Comparison of ENCODE assay signal across 21 cellular contexts in genomic region chr20:48278961-48279481, GRCh38.
DNase-seq lines count a peak whose midpoint lies in the region; ATAC-seq and TF ChIP-seq lines count a peak whose summit lies in the region.
"Had no signal": no experiment of that assay in that cellular context is flagged by ENCODE, and none has a peak within 500 bp of the region (broad histone marks: within the 10 kb centered on the region; RNA-seq: fewer than 3 reads in every experiment).

No MANE protein-coding gene starts in this region.

- no peaks in the 10 kb centered on the region for H4K20me1 ChIP-seq in BLaER1

- no peak overlapping the region for H3K4me3 Mint-ChIP-seq in endodermal cell
- H3K4me3 Mint-ChIP-seq in activated naive CD8-positive, alpha-beta T cell treated with anti-CD3 and anti-CD28 coated beads, Interleukin-2, amount 50 U/mL, for 24 hours = no peak overlapping the region
- H3K4me3 Mint-ChIP-seq in activated CD8-positive, alpha-beta T cell treated with anti-CD3 and anti-CD28 coated beads, Interleukin-2, amount 10 ng/mL, durations not matched to agents 7 days and 5 days = no peak overlapping the region
- H3K4me3 Mint-ChIP-seq: activated T-helper 1 cell treated with anti-CD3 and anti-CD28 coated beads, Interleukin-12 subunit alpha, Interleukin-12 subunit beta, Interleukin-2, Interleukin-4 antibody, amounts not matched to agents 30 ng/mL and 10 ng/mL and 1 ng/mL, durations not matched to agents 14 hours and 24 hours and 36 hours; B cell; memory B cell had no signal

- H3K9me3 ChIP-seq in BLaER1 (peaks cover 12% of the 10 kb centered on the region), endodermal cell (ENCODE audit: control insufficient read depth, low read length) (no peaks in the 10 kb centered on the region), right lobe of liver (no peaks in the 10 kb centered on the region)

- H3K9ac ChIP-seq in BLaER1 (peak overlapping the region; percentile 65), endodermal cell (ENCODE audit: extremely low read depth, low read length, poor library complexity, severe bottlenecking) (peak overlapping the region; percentile 42)

- H3K4me1 Mint-ChIP-seq in endodermal cell = peaks cover 44% of the 10 kb centered on the region
- no peaks in the 10 kb centered on the region for H3K4me1 Mint-ChIP-seq in activated naive CD8-positive, alpha-beta T cell treated with anti-CD3 and anti-CD28 coated beads, Interleukin-2, amount 50 U/mL, for 24 hours
- no peaks in the 10 kb centered on the region for H3K4me1 Mint-ChIP-seq in activated CD8-positive, alpha-beta T cell treated with anti-CD3 and anti-CD28 coated beads, Interleukin-2, amount 10 ng/mL, durations not matched to agents 7 days and 5 days (ENCODE audit: low read depth)
- H3K4me1 Mint-ChIP-seq: B cell had no signal

- 50 to 56% methylated on average over 1 to 2 of the region's 2 CpGs for WGBS in endodermal cell (ENCODE audit: insufficient coverage in 1 of 2, insufficient read length in 1 of 2), 2 experiments
- 17% methylated on average over 2 of the region's 2 CpGs for WGBS in right lobe of liver (ENCODE audit: insufficient coverage, low coverage, low lambda C conversion rate, missing lambda C conversion rate)

- H3K9me3 Mint-ChIP-seq in endodermal cell = no peaks in the 10 kb centered on the region
- H3K9me3 Mint-ChIP-seq in activated naive CD8-positive, alpha-beta T cell treated with anti-CD3 and anti-CD28 coated beads, Interleukin-2, amount 50 U/mL, for 24 hours = no peaks in the 10 kb centered on the region
- no peaks in the 10 kb centered on the region for H3K9me3 Mint-ChIP-seq in activated CD8-positive, alpha-beta T cell treated with anti-CD3 and anti-CD28 coated beads, Interleukin-2, amount 10 ng/mL, durations not matched to agents 7 days and 5 days (ENCODE audit: insufficient read depth)
- H3K9me3 Mint-ChIP-seq: activated T-helper 1 cell treated with anti-CD3 and anti-CD28 coated beads, Interleukin-12 subunit alpha, Interleukin-12 subunit beta, Interleukin-2, Interleukin-4 antibody, amounts not matched to agents 30 ng/mL and 10 ng/mL and 1 ng/mL, durations not matched to agents 14 hours and 24 hours and 36 hours had no signal

- DNase-seq in LHCN-M2 (ENCODE audit: low read depth) (peak; percentile 66), endodermal cell (peak; percentile 52), right lobe of liver (no peak), SW480 (ENCODE audit: low spot score) (no peak), posterior cingulate gyrus (no peak)
- DNase-seq in activated naive CD8-positive, alpha-beta T cell treated with anti-CD3 and anti-CD28 coated beads, Interleukin-2, amount 50 U/mL, for 24 hours = no peak
- no peak for DNase-seq in activated CD8-positive, alpha-beta T cell treated with anti-CD3 and anti-CD28 coated beads, Interleukin-2, amount 10 ng/mL, durations not matched to agents 7 days and 5 days
- DNase-seq: activated CD4-positive, alpha-beta T cell treated with anti-CD3 and anti-CD28 coated beads, Interleukin-2, amount 50 U/mL, for 1 hour; activated naive CD4-positive, alpha-beta T cell treated with anti-CD3 and anti-CD28 coated beads, Interleukin-2, amount 50 U/mL, for 16 hours; anterior cingulate cortex; central memory CD4-positive, alpha-beta T cell; dorsolateral prefrontal cortex; HCEC 1CT; kidney; NCI-H1105 treated with DMSO at 0.1 percent for 48 hours; NCI-H2029 treated with DMSO at 0.1 percent for 48 hours; NCI-H226 had no signal

- POLR2A ChIA-PET in activated CD8-positive, alpha-beta T cell treated with anti-CD3 and anti-CD28 coated beads, Interleukin-2, amount 10 ng/mL, durations not matched to agents 7 days and 5 days (lab: Charles Lee) = no interaction called here

- no peak for TF ChIP-seq POLR2A in right lobe of liver (IDR thresholded peaks at IDR 0.05)

- no peaks in the 10 kb centered on the region for H3K27me3 Mint-ChIP-seq in endodermal cell (ENCODE audit: insufficient read depth)
- peaks cover 14% of the 10 kb centered on the region for H3K27me3 Mint-ChIP-seq in activated naive CD8-positive, alpha-beta T cell treated with anti-CD3 and anti-CD28 coated beads, Interleukin-2, amount 50 U/mL, for 24 hours
- H3K27me3 Mint-ChIP-seq in activated CD8-positive, alpha-beta T cell treated with anti-CD3 and anti-CD28 coated beads, Interleukin-2, amount 10 ng/mL, durations not matched to agents 7 days and 5 days (ENCODE audit: low read depth) = peaks cover 8% of the 10 kb centered on the region

- H3K4me2 ChIP-seq in BLaER1 = peak overlapping the region; percentile 66

- H3K36me3 ChIP-seq in BLaER1 = no peaks in the 10 kb centered on the region
- no peaks in the 10 kb centered on the region for H3K36me3 ChIP-seq in endodermal cell (ENCODE audit: control insufficient read depth, insufficient read depth, low read length)
- H3K36me3 ChIP-seq in right lobe of liver = no peaks in the 10 kb centered on the region

- H3K4me1 ChIP-seq in BLaER1 = peaks cover 100% of the 10 kb centered on the region
- peaks cover 15% of the 10 kb centered on the region for H3K4me1 ChIP-seq in endodermal cell (ENCODE audit: control insufficient read depth, insufficient read depth, low read length)
- H3K4me1 ChIP-seq in right lobe of liver = peaks cover 0 to 13% (median 0%) of the 10 kb centered on the region in 4 donors

- H3K27ac ChIP-seq in BLaER1 = peak overlapping the region; percentile 87
- H3K27ac ChIP-seq in endodermal cell (ENCODE audit: low read depth, low read length) = no peak overlapping the region
- no peak overlapping the region for H3K27ac ChIP-seq in right lobe of liver

- peaks cover 17% of the 10 kb centered on the region for H3K36me3 Mint-ChIP-seq in endodermal cell (ENCODE audit: low read depth)
- H3K36me3 Mint-ChIP-seq in activated naive CD8-positive, alpha-beta T cell treated with anti-CD3 and anti-CD28 coated beads, Interleukin-2, amount 50 U/mL, for 24 hours (ENCODE audit: low read depth) = no peaks in the 10 kb centered on the region
- no peaks in the 10 kb centered on the region for H3K36me3 Mint-ChIP-seq in activated CD8-positive, alpha-beta T cell treated with anti-CD3 and anti-CD28 coated beads, Interleukin-2, amount 10 ng/mL, durations not matched to agents 7 days and 5 days (ENCODE audit: low read depth)

- ATAC-seq in right lobe of liver = peak in 3 of 4 donors; percentile 17 to 61 (median 29)
- ATAC-seq in activated naive CD8-positive, alpha-beta T cell treated with anti-CD3 and anti-CD28 coated beads, Interleukin-2, amount 50 U/mL, for 24 hours = no peak
- ATAC-seq in activated CD8-positive, alpha-beta T cell treated with anti-CD3 and anti-CD28 coated beads, Interleukin-2, amount 10 ng/mL, durations not matched to agents 7 days and 5 days = no peak

- intact Hi-C loops in right lobe of liver (cut with DNase I) = no loop called here
- intact Hi-C loops in posterior cingulate gyrus (cut with DNase I) = no loop called here

- CTCF ChIA-PET in activated CD8-positive, alpha-beta T cell treated with anti-CD3 and anti-CD28 coated beads, Interleukin-2, amount 10 ng/mL, durations not matched to agents 7 days and 5 days (lab: Charles Lee) = no interaction called here

- H3K27me3 ChIP-seq in BLaER1 (no peaks in the 10 kb centered on the region), endodermal cell (ENCODE audit: control insufficient read depth, insufficient read depth, low read length, poor library complexity, severe bottlenecking) (no peaks in the 10 kb centered on the region), right lobe of liver (no peaks in the 10 kb centered on the region)
- H3K27me3 ChIP-seq: dorsolateral prefrontal cortex had no signal

- no peak overlapping the region for H3K4me3 ChIP-seq in BLaER1
- peak overlapping the region; percentile 24 for H3K4me3 ChIP-seq in endodermal cell (ENCODE audit: low read length)
- no peak overlapping the region for H3K4me3 ChIP-seq in right lobe of liver
- H3K4me3 ChIP-seq: dorsolateral prefrontal cortex had no signal

- peak overlapping the region; percentile 88 for H3K27ac Mint-ChIP-seq in endodermal cell
- H3K27ac Mint-ChIP-seq in activated naive CD8-positive, alpha-beta T cell treated with anti-CD3 and anti-CD28 coated beads, Interleukin-2, amount 50 U/mL, for 24 hours = no peak overlapping the region
- H3K27ac Mint-ChIP-seq in activated CD8-positive, alpha-beta T cell treated with anti-CD3 and anti-CD28 coated beads, Interleukin-2, amount 10 ng/mL, durations not matched to agents 7 days and 5 days = no peak overlapping the region
- H3K27ac Mint-ChIP-seq: activated T-helper 1 cell treated with anti-CD3 and anti-CD28 coated beads, Interleukin-12 subunit alpha, Interleukin-12 subunit beta, Interleukin-2, Interleukin-4 antibody, amounts not matched to agents 30 ng/mL and 10 ng/mL and 1 ng/mL, durations not matched to agents 14 hours and 24 hours and 36 hours; B cell; memory B cell had no signal

- TF ChIP-seq CTCF in endodermal cell (conservative IDR thresholded peaks at IDR 0.05) = no peak
- TF ChIP-seq CTCF in right lobe of liver (IDR thresholded peaks at IDR 0.05) = no peak

Comparison
In these comparisons a context has a peak if more than half of its experiments do, and no peak if none do; other contexts are left out.
1. DNase-seq: peak in LHCN-M2 (single experiment) and endodermal cell (single experiment); none in right lobe of liver (0 of 3), activated naive CD8-positive, alpha-beta T cell treated with anti-CD3 and anti-CD28 coated beads, Interleukin-2, amount 50 U/mL, for 24 hours (single experiment), SW480 (single experiment), activated CD8-positive, alpha-beta T cell treated with anti-CD3 and anti-CD28 coated beads, Interleukin-2, amount 10 ng/mL, durations not matched to agents 7 days and 5 days (single experiment) and posterior cingulate gyrus (0 of 10).
2. ATAC-seq: peak in right lobe of liver (3 of 4); none in activated naive CD8-positive, alpha-beta T cell treated with anti-CD3 and anti-CD28 coated beads, Interleukin-2, amount 50 U/mL, for 24 hours (single experiment) and activated CD8-positive, alpha-beta T cell treated with anti-CD3 and anti-CD28 coated beads, Interleukin-2, amount 10 ng/mL, durations not matched to agents 7 days and 5 days (single experiment).